Comparison of ENCODE assay signal across 32 cellular contexts in the genomic region with DNA sequence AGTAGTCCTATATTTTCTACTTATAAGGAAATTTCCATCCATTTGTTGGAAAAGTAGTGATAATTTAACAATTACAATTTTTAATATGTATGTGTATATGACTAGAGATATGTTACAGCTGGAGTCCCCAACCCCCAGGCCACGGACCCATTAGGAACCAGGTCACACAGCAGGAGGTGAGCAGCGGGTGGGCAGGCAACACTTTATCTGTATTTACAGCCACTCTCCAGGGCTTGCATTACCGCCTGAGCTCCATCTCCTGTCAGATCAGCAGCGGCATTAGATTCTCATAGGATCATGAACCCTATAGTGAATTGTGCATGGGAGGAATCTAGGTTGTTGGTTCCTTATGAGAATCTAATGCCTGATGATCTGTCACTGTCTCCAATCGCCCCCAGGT. TPM values are rescaled to one million over a fixed set of nuclear protein-coding genes. Genes with fewer than 3 reads are reported as not detected.
"Had no signal": no experiment of that assay in that cellular context is flagged by ENCODE, and none has a peak within 500 bp of the region (broad histone marks: within the 10 kb centered on the region; RNA-seq: fewer than 3 reads in every experiment).

No MANE protein-coding gene starts in this region.

- H3K9me3 ChIP-seq: gastroesophageal sphincter, heart left ventricle, left lung, right atrium auricular region, suprapubic skin, transverse colon, upper lobe of right lung, uterus had no signal

- H3K4me3 ChIP-seq: dorsolateral prefrontal cortex, gastroesophageal sphincter, heart left ventricle, hepatocyte, left lung, neural progenitor cell, right atrium auricular region, smooth muscle cell, suprapubic skin, transverse colon, upper lobe of right lung, uterus had no signal

- ATAC-seq: esophagus mucosa; gastroesophageal sphincter; left cardiac atrium; left lung; naive thymus-derived CD4-positive, alpha-beta T cell; sciatic nerve; stimulated activated naive CD8-positive, alpha-beta T cell treated with anti-CD3 and anti-CD28 coated beads, Interleukin-15, amount 100 ng/mL, for 72 hours; upper lobe of right lung had no signal

- H3K79me2 ChIP-seq: hepatocyte, parathyroid adenoma had no signal

- H3K4me1 ChIP-seq: gastroesophageal sphincter, left lung, parathyroid adenoma, suprapubic skin, transverse colon, upper lobe of right lung, uterus had no signal

- H3K27ac ChIP-seq: dorsolateral prefrontal cortex, epithelial cell of prostate, gastroesophageal sphincter, heart left ventricle, hepatocyte, left lung, neural progenitor cell, parathyroid adenoma, right atrium auricular region, suprapubic skin, transverse colon, upper lobe of right lung, uterus had no signal

- DNase-seq: dorsolateral prefrontal cortex; effector CD4-positive, alpha-beta T cell; foreskin fibroblast; heart left ventricle; left cardiac atrium; left lung; mesenchymal stem cell; midbrain; naive thymus-derived CD4-positive, alpha-beta T cell; stimulated activated CD4-positive, alpha-beta T cell treated with anti-CD3 and anti-CD28 coated beads, Interleukin-12 subunit alpha, Interleukin-12 subunit beta, amount 100 ng/mL, for 4 hours; stimulated activated CD4-positive, alpha-beta T cell treated with anti-CD3 and anti-CD28 coated beads, Interleukin-1b, Interleukin-23, amount 100 ng/mL, for 48 hours; stimulated activated CD4-positive, alpha-beta T cell treated with anti-CD3 and anti-CD28 coated beads, Interleukin-4, amount 100 ng/mL, for 1 hour; stimulated activated CD8-positive, alpha-beta memory T cell treated with anti-CD3 and anti-CD28 coated beads, Interleukin-4, amount 100 ng/mL, for 48 hours; stimulated activated naive CD4-positive, alpha-beta T cell; stimulated activated naive CD8-positive, alpha-beta T cell treated with anti-CD3 and anti-CD28 coated beads, Interleukin-15, amount 100 ng/mL, for 72 hours; transverse colon; upper lobe of right lung; uterus had no signal

- H3K27me3 ChIP-seq: dorsolateral prefrontal cortex, gastroesophageal sphincter, heart left ventricle, hepatocyte, left lung, neural progenitor cell, right atrium auricular region, suprapubic skin, transverse colon, upper lobe of right lung, uterus had no signal

- FAIRE-seq: islet of Langerhans had no signal

- H3K36me3 ChIP-seq: gastroesophageal sphincter, heart left ventricle, left lung, neural progenitor cell, right atrium auricular region, suprapubic skin, transverse colon, upper lobe of right lung, uterus had no signal

- H3K9ac ChIP-seq: neural progenitor cell, parathyroid adenoma had no signal

- H3K4me2 ChIP-seq: hepatocyte, neural progenitor cell, smooth muscle cell had no signal

- H2AFZ ChIP-seq: hepatocyte, neural progenitor cell, parathyroid adenoma had no signal

RNA-seq across cellular contexts. Expression of a gene that starts 46.8 kb away (rescaled TPM):
- total RNA-seq: esophagus mucosa; gastroesophageal sphincter; kidney epithelial cell; lung microvascular endothelial cell; naive thymus-derived CD4-positive, alpha-beta T cell; osteoblast; smooth muscle cell; suprapubic skin; upper lobe of right lung had no signal
- polyA plus RNA-seq: naive thymus-derived CD4-positive, alpha-beta T cell had no signal
